In genomic region chr4:105471566-105472176, GRCh38 we compare ENCODE assay signal across 8 cellular contexts. TPM values are rescaled to one million over a fixed set of nuclear protein-coding genes. Genes with fewer than 3 reads are reported as not detected.
DNase-seq lines count a peak whose midpoint lies in the region; ATAC-seq lines count a peak whose summit lies in the region.

No MANE protein-coding gene starts in this region.

- H3K9me3 ChIP-seq in ectodermal cell (ENCODE audit: control insufficient read depth, low read length) = no peaks in the 10 kb centered on the region

- DNase-seq in AG20443 (ENCODE audit: low spot score) (peak; percentile 71), NCI-H446 treated with DMSO at 0.1 percent for 48 hours (lab: John Stamatoyannopoulos, UW) (peak; percentile 47), lung microvascular endothelial cell (ENCODE audit: low read depth in 2 of 2) (peak; percentile 82 to 87)
- peak; percentile 63 to 75 for DNase-seq in activated CD4-positive, alpha-beta T cell treated with anti-CD3 and anti-CD28 coated beads, Interleukin-2, amount 50 U/mL, for 48 hours
- peak; percentile 15 for DNase-seq in stimulated activated CD8-positive, alpha-beta memory T cell treated with anti-CD3 and anti-CD28 coated beads, Interleukin-12 subunit alpha, Interleukin-12 subunit beta, amount 100 ng/mL, for 4 hours (ENCODE audit: low read depth)

- peak; percentile 32 for ATAC-seq in GM18873 (IDR thresholded peaks at IDR 0.05; ENCODE audit: low FRiP score, unreplicated experiment)
- ATAC-seq in HG03378 (IDR thresholded peaks at IDR 0.05; ENCODE audit: unreplicated experiment) = peak; percentile 45

- H3K27me3 ChIP-seq in ectodermal cell (ENCODE audit: control insufficient read depth, insufficient read depth, low read length, poor library complexity, severe bottlenecking) = peaks cover 4% of the 10 kb centered on the region

- H3K4me1 ChIP-seq in ectodermal cell (ENCODE audit: control insufficient read depth, insufficient read depth, low read length) = peaks cover 10% of the 10 kb centered on the region

- peak overlapping the region; percentile 84 for H3K4me3 ChIP-seq in ectodermal cell (ENCODE audit: insufficient read depth, low read depth, low read length)

- peak overlapping the region; percentile 36 for H3K27ac ChIP-seq in ectodermal cell (ENCODE audit: insufficient read depth, low read depth, low read length, poor library complexity, severe bottlenecking)

- 30 to 33% methylated on average over 10 of the region's 10 CpGs for WGBS in ectodermal cell, 2 experiments

- no peaks in the 10 kb centered on the region for H3K36me3 ChIP-seq in ectodermal cell (ENCODE audit: control insufficient read depth, insufficient read depth, low read length)

RNA-seq across cellular contexts. Expression of gene PPA2, which starts 2.2 kb away (rescaled TPM):
- 168 TPM for polyA plus RNA-seq in ectodermal cell (2013, experiment 1 of 4)
- 179 TPM for polyA plus RNA-seq in ectodermal cell (2013, experiment 2 of 4)
- 138 TPM for polyA plus RNA-seq in ectodermal cell (2013, experiment 3 of 4)
- 164 TPM for polyA plus RNA-seq in ectodermal cell (2013, experiment 4 of 4)
- 34.9 and 45.1 TPM in 2 replicates for total RNA-seq in lung microvascular endothelial cell

Comparison
In these comparisons a context has a peak if more than half of its experiments do, and no peak if none do; other contexts are left out.
1. Peak in every context shown above with its lines: DNase-seq, ATAC-seq, H3K4me3 ChIP-seq and H3K27ac ChIP-seq.
2. DNase-seq: peak in every context shown above with its lines; median percentile 84 in lung microvascular endothelial cell; 71 in AG20443; 69 in activated CD4-positive, alpha-beta T cell treated with anti-CD3 and anti-CD28 coated beads, Interleukin-2, amount 50 U/mL, for 48 hours; 47 in NCI-H446 treated with DMSO at 0.1 percent for 48 hours; 15 in stimulated activated CD8-positive, alpha-beta memory T cell treated with anti-CD3 and anti-CD28 coated beads, Interleukin-12 subunit alpha, Interleukin-12 subunit beta, amount 100 ng/mL, for 4 hours.